In the genomic region with DNA sequence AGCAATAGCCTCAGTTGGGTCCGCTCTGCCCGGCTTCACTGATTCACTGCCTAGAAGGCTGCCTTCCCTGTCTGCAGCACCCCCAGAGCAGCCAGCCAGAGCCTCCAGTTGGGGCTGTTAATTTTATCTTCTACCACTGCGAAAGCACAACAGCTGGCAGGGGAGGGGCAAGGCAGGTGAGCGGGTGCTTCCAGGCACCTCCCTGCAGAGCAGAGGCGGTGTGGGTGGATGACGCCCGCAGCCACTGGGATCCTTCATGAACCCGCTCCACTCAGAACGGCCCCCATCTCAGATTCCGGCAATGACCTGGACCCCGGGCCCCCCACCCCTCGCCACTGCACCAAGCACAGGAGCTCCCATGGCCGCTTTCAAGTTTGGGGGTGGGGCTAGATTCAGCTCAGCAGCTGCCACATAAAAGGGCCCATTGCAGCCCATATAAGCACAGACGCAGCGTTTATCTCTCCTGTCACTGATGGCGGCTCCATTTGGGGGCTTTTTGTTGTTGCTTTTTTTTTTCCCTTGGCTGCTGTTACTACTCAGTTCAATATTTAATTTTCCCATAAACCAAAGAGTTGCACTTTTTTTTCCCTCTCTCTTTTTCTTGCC, we compare ENCODE assay signal across 1 cellular context.
TF ChIP-seq lines count a peak whose summit lies in the region.

No MANE protein-coding gene starts in this region.

TF ChIP-seq in HEK293, 187 proteins besides CTCF, POLR2A, EP300 and RAD21 (continued from another document):
- TF ChIP-seq, protein P1, sequence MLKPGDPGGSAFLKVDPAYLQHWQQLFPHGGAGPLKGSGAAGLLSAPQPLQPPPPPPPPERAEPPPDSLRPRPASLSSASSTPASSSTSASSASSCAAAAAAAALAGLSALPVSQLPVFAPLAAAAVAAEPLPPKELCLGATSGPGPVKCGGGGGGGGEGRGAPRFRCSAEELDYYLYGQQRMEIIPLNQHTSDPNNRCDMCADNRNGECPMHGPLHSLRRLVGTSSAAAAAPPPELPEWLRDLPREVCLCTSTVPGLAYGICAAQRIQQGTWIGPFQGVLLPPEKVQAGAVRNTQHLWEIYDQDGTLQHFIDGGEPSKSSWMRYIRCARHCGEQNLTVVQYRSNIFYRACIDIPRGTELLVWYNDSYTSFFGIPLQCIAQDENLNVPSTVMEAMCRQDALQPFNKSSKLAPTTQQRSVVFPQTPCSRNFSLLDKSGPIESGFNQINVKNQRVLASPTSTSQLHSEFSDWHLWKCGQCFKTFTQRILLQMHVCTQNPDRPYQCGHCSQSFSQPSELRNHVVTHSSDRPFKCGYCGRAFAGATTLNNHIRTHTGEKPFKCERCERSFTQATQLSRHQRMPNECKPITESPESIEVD (tag by site-specific recombination; IDR thresholded peaks at IDR 0.05) = no peak
- TF ChIP-seq ZBTB48 (tag by site-specific recombination; IDR thresholded peaks at IDR 0.05) = no peak
